23 cellular contexts compared by ENCODE assay signal in genomic region chr1:222950892-222951291, GRCh38.
DNase-seq lines count a peak whose midpoint lies in the region; ATAC-seq, FAIRE-seq and TF ChIP-seq lines count a peak whose summit lies in the region.
"Had no signal": no experiment of that assay in that cellular context is flagged by ENCODE, and none has a peak within 500 bp of the region (broad histone marks: within the 10 kb centered on the region; RNA-seq: fewer than 3 reads in every experiment).

No MANE protein-coding gene starts in this region.

- 74 to 76% methylated on average over 3 of the region's 3 CpGs for WGBS in pancreas, 2 donors

- H3K4me1 ChIP-seq in RWPE2 (ENCODE audit: insufficient read depth, poor library complexity, severe bottlenecking): no peaks in the 10 kb centered on the region
- no peaks in the 10 kb centered on the region for H3K4me1 ChIP-seq in pancreas
- H3K4me1 ChIP-seq: BLaER1, right lobe of liver had no signal

- DNase-seq in NCI-H1417 (lab: John Stamatoyannopoulos, UW) (peak; percentile 11 to 66 (median 45)), NCI-H1417 treated with DMSO at 0.1 percent for 48 hours (lab: John Stamatoyannopoulos, UW) (no peak), NCI-H2081 (lab: John Stamatoyannopoulos, UW) (peak; percentile 88 to 93), RWPE2 (ENCODE audit: low spot score) (no peak), pancreas (no peak), T1000 (lab: John Stamatoyannopoulos, UW) (no peak), sciatic nerve (ENCODE audit: low spot score) (no peak)
- DNase-seq: activated CD4-positive, alpha-beta T cell treated with anti-CD3 and anti-CD28 coated beads for 48 hours; activated naive CD4-positive, alpha-beta T cell treated with anti-CD3 and anti-CD28 coated beads, Interleukin-2, amount 50 U/mL, for 16 hours; H9; head of caudate nucleus; kidney; MV-4-11; right lobe of liver; SIG-M5; stimulated activated CD4-positive, alpha-beta T cell treated with anti-CD3 and anti-CD28 coated beads, Interleukin-2, amount 100 ng/mL, for 24 hours; testis had no signal

- H3K27ac ChIP-seq in RWPE2 (ENCODE audit: poor library complexity, severe bottlenecking) (no peak overlapping the region), pancreas (no peak overlapping the region)
- H3K27ac ChIP-seq: 22Rv1, BLaER1, neutrophil, right lobe of liver, testis had no signal

- H3K4me3 ChIP-seq in RWPE2 (ENCODE audit: severe bottlenecking) (no peak overlapping the region), pancreas (no peak overlapping the region)
- H3K4me3 ChIP-seq: BLaER1, right lobe of liver, testis had no signal

- intact Hi-C loops in pancreas (cut with DNase I): no loop called here
- intact Hi-C loops in sciatic nerve (cut with DNase I): no loop called here

- H3K9me3 ChIP-seq in RWPE2 (ENCODE audit: severe bottlenecking) (no peaks in the 10 kb centered on the region), pancreas (no peaks in the 10 kb centered on the region)
- H3K9me3 ChIP-seq: BLaER1, neutrophil, right lobe of liver, testis had no signal

- ATAC-seq in RWPE2 (ENCODE audit: low read depth) (peak; percentile 84), pancreas (peak in 3 of 4 donors; percentile 44 to 68 (median 54)), sciatic nerve (no peak), HG03175 (IDR thresholded peaks at IDR 0.05; ENCODE audit: unreplicated experiment) (no peak)
- ATAC-seq: HepG2, right lobe of liver had no signal

- TF ChIP-seq CTCF in RWPE2 (IDR thresholded peaks at IDR 0.05; ENCODE audit: poor library complexity, severe bottlenecking): no peak
- no peak for TF ChIP-seq CTCF in pancreas (IDR thresholded peaks at IDR 0.05)

- FAIRE-seq in pancreas (lab: Jason Lieb, UNC): no peak
- FAIRE-seq: GM12892, HepG2, kidney had no signal

- H3K36me3 ChIP-seq in RWPE2 (ENCODE audit: low read depth) (no peaks in the 10 kb centered on the region), pancreas (no peaks in the 10 kb centered on the region)
- H3K36me3 ChIP-seq: BLaER1, neutrophil, right lobe of liver had no signal

- no peaks in the 10 kb centered on the region for H3K27me3 ChIP-seq in RWPE2 (ENCODE audit: insufficient read depth, poor library complexity, severe bottlenecking)
- no peaks in the 10 kb centered on the region for H3K27me3 ChIP-seq in pancreas
- H3K27me3 ChIP-seq: BLaER1, neutrophil, right lobe of liver, testis had no signal

Comparison
In these comparisons a context has a peak if more than half of its experiments do, and no peak if none do; other contexts are left out.
1. DNase-seq: peak in NCI-H1417 (3 of 3) and NCI-H2081 (2 of 2); none in NCI-H1417 treated with DMSO at 0.1 percent for 48 hours (single experiment), RWPE2 (single experiment), pancreas (0 of 6), T1000 (single experiment) and sciatic nerve (single experiment).
2. ATAC-seq: peak in RWPE2 (single experiment) and pancreas (3 of 4); none in sciatic nerve (single experiment) and HG03175 (single experiment).